Comparison of ENCODE assay signal across 26 cellular contexts in genomic region chr11:3782963-3783362, GRCh38. TPM values are rescaled to one million over a fixed set of nuclear protein-coding genes. Genes with fewer than 3 reads are reported as not detected.
A peak's percentile ranks its signal among the peaks of the same experiment; 100 is the strongest.
DNase-seq lines count a peak whose midpoint lies in the region; ATAC-seq and TF ChIP-seq lines count a peak whose summit lies in the region.
"Had no signal": no experiment of that assay in that cellular context is flagged by ENCODE, and none has a peak within 500 bp of the region (broad histone marks: within the 10 kb centered on the region; RNA-seq: fewer than 3 reads in every experiment).

No MANE protein-coding gene starts in this region.

- DNase-seq in activated naive CD8-positive, alpha-beta T cell treated with anti-CD3 and anti-CD28 coated beads, Interleukin-2, amount 50 U/mL, for 24 hours, result no peak
- DNase-seq in 8988T (no peak), body of pancreas (no peak), kidney tubule cell (ENCODE audit: low spot score) (no peak)
- DNase-seq: activated CD8-positive, alpha-beta memory T cell treated with anti-CD3 and anti-CD28 coated beads, Interleukin-2, amount 50 U/mL, for 4 hours; activated naive CD4-positive, alpha-beta T cell; DMS79; effector memory CD4-positive, alpha-beta T cell; GOT3; KG1; kidney glomerular epithelial cell; NCI-H1092 treated with DMSO at 0.1 percent for 48 hours; NCI-H524; psoas muscle; RPMI8226; SK-N-SH; stomach; transverse colon had no signal

- no peaks in the 10 kb centered on the region for H3K27me3 Mint-ChIP-seq in activated naive CD8-positive, alpha-beta T cell
- no peaks in the 10 kb centered on the region for H3K27me3 Mint-ChIP-seq in activated naive CD8-positive, alpha-beta T cell treated with anti-CD3 and anti-CD28 coated beads, Interleukin-2, amount 50 U/mL, for 24 hours
- no peaks in the 10 kb centered on the region for H3K27me3 Mint-ChIP-seq in dendritic cell treated with granulocyte-macrophage colony-stimulating factor and Interleukin-4, amounts not matched to agents 40 ng/mL and 50 ng/mL, for 4 days
- H3K27me3 Mint-ChIP-seq in stimulated activated memory B cell treated with anti-CD40 and anti-IgM and Interleukin-4, amounts not matched to agents 10 μg/mL and 1 μg/mL and 100 μg/mL, for 72 hours, result no peaks in the 10 kb centered on the region
- H3K27me3 Mint-ChIP-seq: memory B cell had no signal

- peaks cover 61% of the 10 kb centered on the region for H3K4me1 Mint-ChIP-seq in activated naive CD8-positive, alpha-beta T cell (ENCODE audit: low read depth)
- H3K4me1 Mint-ChIP-seq in activated naive CD8-positive, alpha-beta T cell treated with anti-CD3 and anti-CD28 coated beads, Interleukin-2, amount 50 U/mL, for 24 hours, result peaks cover 64% of the 10 kb centered on the region
- H3K4me1 Mint-ChIP-seq in dendritic cell treated with granulocyte-macrophage colony-stimulating factor and Interleukin-4, amounts not matched to agents 40 ng/mL and 50 ng/mL, for 4 days (ENCODE audit: low read depth), result peaks cover 42% of the 10 kb centered on the region
- peaks cover 45% of the 10 kb centered on the region for H3K4me1 Mint-ChIP-seq in stimulated activated memory B cell treated with anti-CD40 and anti-IgM and Interleukin-4, amounts not matched to agents 10 μg/mL and 1 μg/mL and 100 μg/mL, for 72 hours

- no peaks in the 10 kb centered on the region for H3K9me3 Mint-ChIP-seq in activated naive CD8-positive, alpha-beta T cell (ENCODE audit: low read depth)
- no peaks in the 10 kb centered on the region for H3K9me3 Mint-ChIP-seq in activated naive CD8-positive, alpha-beta T cell treated with anti-CD3 and anti-CD28 coated beads, Interleukin-2, amount 50 U/mL, for 24 hours
- H3K9me3 Mint-ChIP-seq in dendritic cell treated with granulocyte-macrophage colony-stimulating factor and Interleukin-4, amounts not matched to agents 40 ng/mL and 50 ng/mL, for 4 days, result no peaks in the 10 kb centered on the region
- H3K9me3 Mint-ChIP-seq in stimulated activated memory B cell treated with anti-CD40 and anti-IgM and Interleukin-4, amounts not matched to agents 10 μg/mL and 1 μg/mL and 100 μg/mL, for 72 hours, result no peaks in the 10 kb centered on the region
- H3K9me3 Mint-ChIP-seq: memory B cell, nephron had no signal

- H3K4me1 ChIP-seq in body of pancreas, result peaks cover 19% of the 10 kb centered on the region

- H3K9me3 ChIP-seq in KOPT-K1 (ENCODE audit: insufficient read depth, low read length, poor library complexity, severe bottlenecking) (no peaks in the 10 kb centered on the region), body of pancreas (no peaks in the 10 kb centered on the region)
- H3K9me3 ChIP-seq: psoas muscle, SK-N-SH, stomach, transverse colon had no signal

- intact Hi-C loops in dendritic cell treated with granulocyte-macrophage colony-stimulating factor and Interleukin-4, amounts not matched to agents 40 ng/mL and 50 ng/mL, for 4 days (cut with micrococcal nuclease), result loop anchor here (5.0 kb wide), 1 partner anchor 36 kb away; no protein-coding TSS in a partner anchor
- intact Hi-C loops in body of pancreas (cut with DNase I), result no loop called here

- H3K36me3 ChIP-seq in KOPT-K1 (ENCODE audit: insufficient read depth, low read length), result peaks cover 82% of the 10 kb centered on the region
- H3K36me3 ChIP-seq in body of pancreas (replicated peaks in 1 of 2; ENCODE audit: insufficient read depth in 1 of 2, low read depth in 2 of 2), result peaks cover 7% of the 10 kb centered on the region in 2 donors

- H3K27ac ChIP-seq in KOPT-K1 (ENCODE audit: low read depth, low read length, poor library complexity, severe bottlenecking) (peak overlapping the region; percentile 65), body of pancreas (no peak overlapping the region)

- no peak for TF ChIP-seq POLR2A in body of pancreas (IDR thresholded peaks at IDR 0.05)

- 82% methylated on average over 5 of the region's 5 CpGs for WGBS in body of pancreas, 2 donors

- no peak overlapping the region for H3K4me3 ChIP-seq in body of pancreas
- H3K4me3 ChIP-seq: psoas muscle, skin epidermis, stomach, transverse colon had no signal

- H3K36me3 Mint-ChIP-seq in activated naive CD8-positive, alpha-beta T cell, result peaks cover 7% of the 10 kb centered on the region
- H3K36me3 Mint-ChIP-seq in activated naive CD8-positive, alpha-beta T cell treated with anti-CD3 and anti-CD28 coated beads, Interleukin-2, amount 50 U/mL, for 24 hours (ENCODE audit: low read depth), result peaks cover 52% of the 10 kb centered on the region
- H3K36me3 Mint-ChIP-seq in dendritic cell treated with granulocyte-macrophage colony-stimulating factor and Interleukin-4, amounts not matched to agents 40 ng/mL and 50 ng/mL, for 4 days (ENCODE audit: low read depth), result peaks cover 53% of the 10 kb centered on the region
- H3K36me3 Mint-ChIP-seq in stimulated activated memory B cell treated with anti-CD40 and anti-IgM and Interleukin-4, amounts not matched to agents 10 μg/mL and 1 μg/mL and 100 μg/mL, for 72 hours, result peaks cover 26% of the 10 kb centered on the region

- no peaks in the 10 kb centered on the region for H3K27me3 ChIP-seq in body of pancreas
- H3K27me3 ChIP-seq: stomach, transverse colon had no signal

- no peak overlapping the region for H3K4me3 Mint-ChIP-seq in activated naive CD8-positive, alpha-beta T cell
- H3K4me3 Mint-ChIP-seq in activated naive CD8-positive, alpha-beta T cell treated with anti-CD3 and anti-CD28 coated beads, Interleukin-2, amount 50 U/mL, for 24 hours, result no peak overlapping the region
- H3K4me3 Mint-ChIP-seq in dendritic cell treated with granulocyte-macrophage colony-stimulating factor and Interleukin-4, amounts not matched to agents 40 ng/mL and 50 ng/mL, for 4 days, result peak overlapping the region; percentile 39
- no peak overlapping the region for H3K4me3 Mint-ChIP-seq in stimulated activated memory B cell treated with anti-CD40 and anti-IgM and Interleukin-4, amounts not matched to agents 10 μg/mL and 1 μg/mL and 100 μg/mL, for 72 hours
- H3K4me3 Mint-ChIP-seq: memory B cell, nephron had no signal

- no peak for TF ChIP-seq CTCF in body of pancreas (IDR thresholded peaks at IDR 0.05)

- ATAC-seq in activated naive CD8-positive, alpha-beta T cell treated with anti-CD3 and anti-CD28 coated beads, Interleukin-2, amount 50 U/mL, for 24 hours, result no peak
- no peak for ATAC-seq in stimulated activated memory B cell treated with anti-CD40 and anti-IgM and Interleukin-4, amounts not matched to agents 10 μg/mL and 1 μg/mL and 100 μg/mL, for 72 hours
- no peak for ATAC-seq in body of pancreas
- ATAC-seq: activated CD4-positive, CD25-positive, alpha-beta regulatory T cell treated with anti-CD3 and anti-CD28 coated beads, Interleukin-2, amount 50 U/mL, for 24 hours had no signal

- H3K27ac Mint-ChIP-seq in activated naive CD8-positive, alpha-beta T cell, result peak overlapping the region; percentile 34
- H3K27ac Mint-ChIP-seq in activated naive CD8-positive, alpha-beta T cell treated with anti-CD3 and anti-CD28 coated beads, Interleukin-2, amount 50 U/mL, for 24 hours, result no peak overlapping the region
- peak overlapping the region; percentile 78 for H3K27ac Mint-ChIP-seq in dendritic cell treated with granulocyte-macrophage colony-stimulating factor and Interleukin-4, amounts not matched to agents 40 ng/mL and 50 ng/mL, for 4 days
- H3K27ac Mint-ChIP-seq in stimulated activated memory B cell treated with anti-CD40 and anti-IgM and Interleukin-4, amounts not matched to agents 10 μg/mL and 1 μg/mL and 100 μg/mL, for 72 hours, result peak overlapping the region; percentile 83
- H3K27ac Mint-ChIP-seq: nephron had no signal

RNA-seq across cellular contexts. Expression of gene NUP98, which starts 14.4 kb away (rescaled TPM):
- 10 to 100 TPM; 37.9 to 62.0 TPM for total RNA-seq in body of pancreas

RNA-seq across cellular contexts. Expression of gene PGAP2, which starts 25.4 kb away (rescaled TPM):
- total RNA-seq in body of pancreas, result 10 to 100 TPM; 21.5 to 24.1 TPM

RNA-seq across cellular contexts. Expression of gene RHOG, which starts 57.8 kb away (rescaled TPM):
- total RNA-seq in body of pancreas, result 10 to 100 TPM; 10.9 to 15.8 TPM
